Comparison of ENCODE assay signal across 18 cellular contexts in the genomic region with DNA sequence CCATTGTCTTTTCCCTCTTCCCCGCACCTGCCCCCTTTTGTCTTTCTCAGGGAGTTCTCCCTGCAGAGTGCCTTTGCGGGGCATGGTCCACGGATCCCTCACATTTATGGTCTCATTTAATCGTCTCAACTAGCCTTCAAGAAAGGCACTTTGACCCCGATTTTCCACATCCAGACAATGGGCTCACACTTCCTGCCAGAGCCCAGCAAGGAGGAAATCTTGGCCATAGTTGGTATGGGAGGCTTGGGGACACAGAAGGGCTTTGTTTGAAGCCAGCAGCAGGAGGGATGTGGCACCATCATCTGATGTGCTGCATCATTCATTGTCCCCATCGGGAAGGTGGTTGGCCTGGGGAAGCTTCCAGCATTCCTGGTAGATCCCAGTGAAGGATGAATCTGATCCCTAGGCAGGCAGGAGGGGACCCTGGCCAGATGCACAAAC. TPM values are rescaled to one million over a fixed set of nuclear protein-coding genes. Genes with fewer than 3 reads are reported as not detected.
DNase-seq lines count a peak whose midpoint lies in the region; ATAC-seq and TF ChIP-seq lines count a peak whose summit lies in the region.
"Had no signal": no experiment of that assay in that cellular context is flagged by ENCODE, and none has a peak within 500 bp of the region (broad histone marks: within the 10 kb centered on the region; RNA-seq: fewer than 3 reads in every experiment).

No MANE protein-coding gene starts in this region.

- no peak for TF ChIP-seq EP300 in gastroesophageal sphincter (IDR thresholded peaks at IDR 0.05)
- TF ChIP-seq EP300 in upper lobe of left lung (IDR thresholded peaks at IDR 0.05): no peak

- DNase-seq in heart left ventricle (no peak), Right ventricle myocardium inferior (ENCODE audit: missing footprints) (no peak), prostate gland (ENCODE audit: low spot score) (no peak), upper lobe of left lung (no peak), cerebellar cortex (ENCODE audit: low spot score) (no peak)
- no peak for DNase-seq in activated effector memory CD4-positive, alpha-beta T cell treated with Interleukin-2 at 50 U/mL for 16 hours
- DNase-seq: activated CD4-positive, alpha-beta T cell treated with anti-CD3 and anti-CD28 coated beads for 1 hour; activated naive CD4-positive, alpha-beta T cell; CD4-positive, alpha-beta memory T cell; DND-41; naive B cell; NCI-H2081; NCI-H510A; stimulated activated CD4-positive, alpha-beta T cell treated with anti-CD3 and anti-CD28 coated beads, Interleukin-1b, Interleukin-23, amount 100 ng/mL, for 48 hours had no signal

- 76 to 90% (median 84%) methylated on average over 6 of the region's 6 CpGs for WGBS in heart left ventricle, 4 donors
- WGBS in gastroesophageal sphincter (ENCODE audit: low coverage in 1 of 2), 2 donors: 83% methylated on average over 4 of the region's 6 CpGs; no CpG with 5 or more reads in 1 of the 2 donors
- 75% methylated on average over 6 of the region's 6 CpGs for WGBS in prostate gland
- 86 to 90% methylated on average over 5 to 6 of the region's 6 CpGs for WGBS in upper lobe of left lung, 2 donors

- H3K4me3 ChIP-seq in heart left ventricle (no peak overlapping the region), gastroesophageal sphincter (peak overlapping the region in 1 of 2 donors; percentile 38), prostate gland (no peak overlapping the region), upper lobe of left lung (no peak overlapping the region)
- H3K4me3 ChIP-seq: A549 had no signal

- H3K27ac ChIP-seq in heart left ventricle (peak overlapping the region in 10 of 12 donors; percentile 37 to 98 (median 92)), gastroesophageal sphincter (peak overlapping the region; percentile 94 to 97 (median 96)), prostate gland (peak overlapping the region; percentile 73 to 84), upper lobe of left lung (peak overlapping the region in 3 of 4 donors; percentile 1 to 88 (median 32))
- H3K27ac ChIP-seq: A549 had no signal

- TF ChIP-seq POLR2A in heart left ventricle (IDR thresholded peaks at IDR 0.05): no peak
- TF ChIP-seq POLR2A in gastroesophageal sphincter (IDR thresholded peaks at IDR 0.05): no peak
- no peak for TF ChIP-seq POLR2A in prostate gland (IDR thresholded peaks at IDR 0.05)
- TF ChIP-seq POLR2A in upper lobe of left lung (IDR thresholded peaks at IDR 0.05): no peak

- intact Hi-C loops in heart left ventricle (cut with DNase I) (no loop called here), Right ventricle myocardium inferior (cut with DNase I) (no loop called here), prostate gland (cut with DNase I) (no loop called here)

- H3K27me3 ChIP-seq in heart left ventricle (no peaks in the 10 kb centered on the region), gastroesophageal sphincter (no peaks in the 10 kb centered on the region), prostate gland (replicated peaks; ENCODE audit: insufficient read depth) (no peaks in the 10 kb centered on the region), upper lobe of left lung (no peaks in the 10 kb centered on the region)

- no peaks in the 10 kb centered on the region for H3K9me3 ChIP-seq in heart left ventricle
- H3K9me3 ChIP-seq in gastroesophageal sphincter: no peaks in the 10 kb centered on the region
- no peaks in the 10 kb centered on the region for H3K9me3 ChIP-seq in prostate gland
- H3K9me3 ChIP-seq in upper lobe of left lung: no peaks in the 10 kb centered on the region
- H3K9me3 ChIP-seq: A549 had no signal

- H3K4me1 ChIP-seq in heart left ventricle (peaks cover 37 to 95% (median 79%) of the 10 kb centered on the region in 12 donors), gastroesophageal sphincter (peaks cover 48 to 100% (median 78%) of the 10 kb centered on the region in 3 donors), prostate gland (replicated peaks) (peaks cover 8% of the 10 kb centered on the region), upper lobe of left lung (peaks cover 63 to 74% (median 69%) of the 10 kb centered on the region in 4 donors)

- ATAC-seq in heart left ventricle (no peak), Right ventricle myocardium inferior (no peak), gastroesophageal sphincter (no peak), upper lobe of left lung (ENCODE audit: low FRiP score in 2 of 2) (no peak), HG02885 (IDR thresholded peaks at IDR 0.05; ENCODE audit: poor library complexity, unreplicated experiment) (no peak)
- ATAC-seq: A549, left lobe of liver had no signal

- TF ChIP-seq CTCF in heart left ventricle (IDR thresholded peaks at IDR 0.05) (peak in 1 of 12 donors; percentile 1), gastroesophageal sphincter (IDR thresholded peaks at IDR 0.05) (no peak), prostate gland (IDR thresholded peaks at IDR 0.05) (no peak), upper lobe of left lung (IDR thresholded peaks at IDR 0.05) (no peak)

- H3K36me3 ChIP-seq in heart left ventricle: peaks cover 0 to 17% (median 0%) of the 10 kb centered on the region in 9 donors
- H3K36me3 ChIP-seq in gastroesophageal sphincter: no peaks in the 10 kb centered on the region
- no peaks in the 10 kb centered on the region for H3K36me3 ChIP-seq in prostate gland
- H3K36me3 ChIP-seq in upper lobe of left lung: no peaks in the 10 kb centered on the region

RNA-seq across cellular contexts. Expression of gene GSN, which starts 24.9 kb away (rescaled TPM):
- total RNA-seq in heart left ventricle: 1,000 to 10,000 TPM in 2 of 9 donors, 100 to 1,000 TPM in 7; 422 to 2,088 (median 703) TPM
- polyA plus RNA-seq in heart left ventricle: 100 to 1,000 TPM; 379 to 481 TPM
- total RNA-seq in Right ventricle myocardium inferior: 966 TPM
- 1,000 to 10,000 TPM; 2,362 to 3,466 (median 3,146) TPM for total RNA-seq in gastroesophageal sphincter
- 100 to 1,000 TPM; 390 to 690 TPM for total RNA-seq in prostate gland
- 100 to 1,000 TPM; 217 to 935 (median 648) TPM for total RNA-seq in upper lobe of left lung

Comparison
In these comparisons a context has a peak if more than half of its experiments do, and no peak if none do; other contexts are left out.
1. H3K27ac ChIP-seq: peak in every context shown above with its lines; median percentile 96 in gastroesophageal sphincter; 92 in heart left ventricle; 78 in prostate gland; 32 in upper lobe of left lung.